Comparison of ENCODE assay signal across 29 cellular contexts in the genomic region with DNA sequence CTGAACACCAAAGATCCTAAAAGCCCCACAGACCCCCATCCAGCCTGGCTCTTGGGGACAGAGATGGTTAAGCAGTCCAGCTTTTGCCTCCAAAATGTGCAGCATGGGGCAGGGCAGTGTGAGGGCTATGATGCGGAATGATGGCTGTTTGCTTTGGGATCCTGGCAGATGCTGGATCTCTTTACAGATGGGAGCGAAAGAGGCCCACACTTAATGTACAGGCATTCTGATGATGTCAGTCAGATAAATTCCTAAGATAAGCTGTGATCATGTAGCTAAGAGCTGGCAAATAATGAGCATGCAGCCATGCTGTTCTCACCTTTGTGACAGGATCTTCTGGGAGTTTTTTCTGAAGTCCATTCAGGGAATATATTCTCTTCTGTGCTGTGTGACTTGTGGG. TPM values are rescaled to one million over a fixed set of nuclear protein-coding genes. Genes with fewer than 3 reads are reported as not detected.
DNase-seq lines count a peak whose midpoint lies in the region; ATAC-seq and TF ChIP-seq lines count a peak whose summit lies in the region.
"Had no signal": no experiment of that assay in that cellular context is flagged by ENCODE, and none has a peak within 500 bp of the region (broad histone marks: within the 10 kb centered on the region; RNA-seq: fewer than 3 reads in every experiment).

No MANE protein-coding gene starts in this region.

- H3K4me3 Mint-ChIP-seq in CD4-positive, CD25-positive, alpha-beta regulatory T cell, result no peak overlapping the region
- no peak overlapping the region for H3K4me3 Mint-ChIP-seq in CD8-positive, alpha-beta T cell
- peak overlapping the region; percentile 60 for H3K4me3 Mint-ChIP-seq in glutamatergic neuron (ENCODE audit: unreplicated experiment)
- no peak overlapping the region for H3K4me3 Mint-ChIP-seq in naive thymus-derived CD8-positive, alpha-beta T cell
- H3K4me3 Mint-ChIP-seq: activated naive CD4-positive, alpha-beta T cell treated with anti-CD3 and anti-CD28 coated beads, Interleukin-2, amount 10 ng/mL, durations not matched to agents 7 days and 5 days; natural killer cell; T-helper 1 cell treated with Interleukin-12 subunit alpha and Interleukin-12 subunit beta and Interleukin-4 antibody, amounts not matched to agents 30 μg/mL and 1 μg/mL, for 36 hours; type B pancreatic cell had no signal

- H3K27ac ChIP-seq in CD4-positive, CD25-positive, alpha-beta regulatory T cell (ENCODE audit: insufficient read depth, low read length, poor library complexity, severe bottlenecking), result no peak overlapping the region
- no peak overlapping the region for H3K27ac ChIP-seq in CD8-positive, alpha-beta T cell (ENCODE audit: low read depth, low read length)
- H3K27ac ChIP-seq: ascending aorta, heart left ventricle, lower lobe of right lung, SJSA1 had no signal

- H3K27ac Mint-ChIP-seq in CD4-positive, CD25-positive, alpha-beta regulatory T cell, result peak overlapping the region; percentile 29 to 59 (median 44)
- peak overlapping the region; percentile 60 for H3K27ac Mint-ChIP-seq in CD8-positive, alpha-beta T cell
- H3K27ac Mint-ChIP-seq in glutamatergic neuron (ENCODE audit: unreplicated experiment), result peak overlapping the region; percentile 62
- peak overlapping the region in 4 of 10 donors; percentile 20 to 78 (median 66) for H3K27ac Mint-ChIP-seq in naive thymus-derived CD8-positive, alpha-beta T cell
- H3K27ac Mint-ChIP-seq: activated naive CD4-positive, alpha-beta T cell treated with anti-CD3 and anti-CD28 coated beads, Interleukin-2, amount 10 ng/mL, durations not matched to agents 7 days and 5 days; T-helper 1 cell treated with Interleukin-12 subunit alpha and Interleukin-12 subunit beta and Interleukin-4 antibody, amounts not matched to agents 30 μg/mL and 1 μg/mL, for 36 hours; type B pancreatic cell had no signal

- no peak overlapping the region for H3K4me3 ChIP-seq in CD4-positive, CD25-positive, alpha-beta regulatory T cell (ENCODE audit: low read depth, low read length)
- no peak overlapping the region for H3K4me3 ChIP-seq in CD8-positive, alpha-beta T cell (ENCODE audit: low read depth, low read length)
- H3K4me3 ChIP-seq: ascending aorta, HAP-1, heart left ventricle, K562, lower lobe of right lung, SJSA1 had no signal

- H3K9me3 ChIP-seq in CD4-positive, CD25-positive, alpha-beta regulatory T cell (ENCODE audit: control insufficient read depth in 2 of 2, low read length in 2 of 2), result no peaks in the 10 kb centered on the region
- no peaks in the 10 kb centered on the region for H3K9me3 ChIP-seq in CD8-positive, alpha-beta T cell (ENCODE audit: low read length)
- H3K9me3 ChIP-seq: ascending aorta, HAP-1, heart left ventricle, lower lobe of right lung, SJSA1 had no signal

- TF ChIP-seq CTCF in CD8-positive, alpha-beta T cell (IDR thresholded peaks at IDR 0.05), result no peak
- TF ChIP-seq CTCF in glutamatergic neuron (IDR thresholded peaks at IDR 0.05; ENCODE audit: partially characterized antibody, unreplicated experiment), result no peak

- peaks cover 21% of the 10 kb centered on the region for H3K4me1 ChIP-seq in CD4-positive, CD25-positive, alpha-beta regulatory T cell (ENCODE audit: control insufficient read depth, insufficient read depth, low read length, poor library complexity, severe bottlenecking)
- H3K4me1 ChIP-seq in CD8-positive, alpha-beta T cell (ENCODE audit: insufficient read depth, low read length), result peaks cover 21% of the 10 kb centered on the region
- H3K4me1 ChIP-seq: ascending aorta, HAP-1, lower lobe of right lung, SJSA1 had no signal

- H3K27me3 ChIP-seq in CD4-positive, CD25-positive, alpha-beta regulatory T cell (ENCODE audit: control insufficient read depth, insufficient read depth, low read length), result no peaks in the 10 kb centered on the region
- H3K27me3 ChIP-seq in CD8-positive, alpha-beta T cell (ENCODE audit: insufficient read depth, low read length), result no peaks in the 10 kb centered on the region
- H3K27me3 ChIP-seq: ascending aorta, heart left ventricle, SJSA1 had no signal

- H3K36me3 ChIP-seq in CD4-positive, CD25-positive, alpha-beta regulatory T cell (ENCODE audit: control insufficient read depth, insufficient read depth, low read length), result peaks cover 84% of the 10 kb centered on the region
- H3K36me3 ChIP-seq in CD8-positive, alpha-beta T cell (ENCODE audit: insufficient read depth, low read length), result peaks cover 34% of the 10 kb centered on the region

- no peaks in the 10 kb centered on the region for H3K9me3 Mint-ChIP-seq in CD4-positive, CD25-positive, alpha-beta regulatory T cell
- H3K9me3 Mint-ChIP-seq in CD8-positive, alpha-beta T cell, result no peaks in the 10 kb centered on the region
- peaks cover 2% of the 10 kb centered on the region for H3K9me3 Mint-ChIP-seq in glutamatergic neuron (ENCODE audit: unreplicated experiment)
- no peaks in the 10 kb centered on the region for H3K9me3 Mint-ChIP-seq in naive thymus-derived CD8-positive, alpha-beta T cell
- H3K9me3 Mint-ChIP-seq: activated naive CD4-positive, alpha-beta T cell treated with anti-CD3 and anti-CD28 coated beads, Interleukin-2, amount 10 ng/mL, durations not matched to agents 7 days and 5 days; natural killer cell; T-helper 1 cell treated with Interleukin-12 subunit alpha and Interleukin-12 subunit beta and Interleukin-4 antibody, amounts not matched to agents 30 μg/mL and 1 μg/mL, for 36 hours; type B pancreatic cell had no signal

- peaks cover 62% of the 10 kb centered on the region for H3K36me3 Mint-ChIP-seq in CD4-positive, CD25-positive, alpha-beta regulatory T cell
- H3K36me3 Mint-ChIP-seq in CD8-positive, alpha-beta T cell, result peaks cover 93% of the 10 kb centered on the region
- H3K36me3 Mint-ChIP-seq in glutamatergic neuron (ENCODE audit: unreplicated experiment), result no peaks in the 10 kb centered on the region
- peaks cover 0 to 94% (median 30%) of the 10 kb centered on the region in 3 donors for H3K36me3 Mint-ChIP-seq in naive thymus-derived CD8-positive, alpha-beta T cell
- H3K36me3 Mint-ChIP-seq: natural killer cell had no signal

- POLR2A ChIA-PET in CD8-positive, alpha-beta T cell (lab: Charles Lee), result interaction anchor here (1.4 kb wide), 1 partner anchor 96 kb away, joined by 3 read pairs; a partner anchor contains a TSS
- POLR2A ChIA-PET in naive thymus-derived CD8-positive, alpha-beta T cell (lab: Charles Lee), result interaction anchor here (0.6 to 1.4 kb wide), 2 partner anchors 10 to 97 kb away, joined by 3 to 4 read pairs; a partner anchor contains a TSS

- DNase-seq in CD4-positive, CD25-positive, alpha-beta regulatory T cell, result no peak
- DNase-seq in CD8-positive, alpha-beta T cell, result no peak
- DNase-seq in NCI-H2171 treated with DMSO at 0.1 percent for 48 hours (lab: John Stamatoyannopoulos, UW) (peak; percentile 79), glutamatergic neuron (no peak), Ammon's horn (ENCODE audit: low spot score) (no peak), anterior cingulate cortex (lab: John Stamatoyannopoulos, UW) (no peak)
- DNase-seq in naive thymus-derived CD8-positive, alpha-beta T cell, result no peak
- DNase-seq: activated CD4-positive, alpha-beta T cell treated with anti-CD3 and anti-CD28 coated beads for 1 hour; activated naive CD4-positive, alpha-beta T cell treated with anti-CD3 and anti-CD28 coated beads, Interleukin-2, amount 10 ng/mL, durations not matched to agents 7 days and 5 days; cortex of kidney; DMS153; GDM1; heart left ventricle; kidney glomerular epithelial cell; lower lobe of right lung; natural killer cell; NCI-H1092 treated with DMSO at 0.1 percent for 48 hours; NCI-H2029; NCI-H226; small intestine had no signal

- H3K4me1 Mint-ChIP-seq in CD4-positive, CD25-positive, alpha-beta regulatory T cell, result peaks cover 12 to 31% (median 25%) of the 10 kb centered on the region in 4 donors
- H3K4me1 Mint-ChIP-seq in CD8-positive, alpha-beta T cell (ENCODE audit: low read depth), result peaks cover 30% of the 10 kb centered on the region
- peaks cover 36% of the 10 kb centered on the region for H3K4me1 Mint-ChIP-seq in glutamatergic neuron (ENCODE audit: low read depth, unreplicated experiment)
- H3K4me1 Mint-ChIP-seq in naive thymus-derived CD8-positive, alpha-beta T cell, result peaks cover 15 to 37% (median 32%) of the 10 kb centered on the region in 4 donors

- no peaks in the 10 kb centered on the region for H3K27me3 Mint-ChIP-seq in CD4-positive, CD25-positive, alpha-beta regulatory T cell
- no peaks in the 10 kb centered on the region for H3K27me3 Mint-ChIP-seq in CD8-positive, alpha-beta T cell (ENCODE audit: low read depth)
- H3K27me3 Mint-ChIP-seq in glutamatergic neuron (ENCODE audit: unreplicated experiment), result peaks cover 2% of the 10 kb centered on the region
- H3K27me3 Mint-ChIP-seq in naive thymus-derived CD8-positive, alpha-beta T cell, result no peaks in the 10 kb centered on the region
- H3K27me3 Mint-ChIP-seq: activated naive CD4-positive, alpha-beta T cell treated with anti-CD3 and anti-CD28 coated beads, Interleukin-2, amount 10 ng/mL, durations not matched to agents 7 days and 5 days; type B pancreatic cell had no signal

- CTCF ChIA-PET in CD8-positive, alpha-beta T cell (lab: Charles Lee), result interaction anchor here (1.1 to 4.6 kb wide), 3 partner anchors 9 to 85 kb away, joined by 3 to 38 read pairs (median 32); no protein-coding TSS in a partner anchor

- ATAC-seq in CD4-positive, CD25-positive, alpha-beta regulatory T cell (ENCODE audit: low read depth in 2 of 2), result no peak
- no peak for ATAC-seq in CD8-positive, alpha-beta T cell
- ATAC-seq in naive thymus-derived CD8-positive, alpha-beta T cell, result no peak
- ATAC-seq: heart left ventricle, K562, lower lobe of right lung, natural killer cell had no signal

- intact Hi-C loops in CD8-positive, alpha-beta T cell (cut with DNase I, micrococcal nuclease), result no loop called here

RNA-seq across cellular contexts. Expression of a gene that starts 17.6 kb away (rescaled TPM):
- total RNA-seq in CD4-positive, CD25-positive, alpha-beta regulatory T cell, result 0.44 TPM
- under 1 TPM in 3 of 4 donors, not detected in 1; 0.10 to 0.25 (median 0.13) TPM for polyA plus RNA-seq in CD4-positive, CD25-positive, alpha-beta regulatory T cell
- total RNA-seq in CD8-positive, alpha-beta T cell, result under 1 TPM; 0.31 to 0.35 TPM
- total RNA-seq in glutamatergic neuron (ENCODE audit: unreplicated experiment), result 0.76 TPM
- under 1 TPM; 0.18 to 0.25 TPM for total RNA-seq in naive thymus-derived CD8-positive, alpha-beta T cell
- under 1 TPM; 0.08 to 0.17 (median 0.08) TPM for polyA plus RNA-seq in naive thymus-derived CD8-positive, alpha-beta T cell
- total RNA-seq: M059J, osteoblast, RPMI7951 had no signal
